Comparison of ENCODE assay signal across 8 cellular contexts in genomic region chr4:143513314-143514211, GRCh38. TPM values are rescaled to one million over a fixed set of nuclear protein-coding genes. Genes with fewer than 3 reads are reported as not detected.
DNase-seq lines count a peak whose midpoint lies in the region; ATAC-seq, FAIRE-seq and TF ChIP-seq lines count a peak whose summit lies in the region.

SMARCA5 (plus strand) TSS chr4:143513702; CDS start chr4:143513925, 223 bp downstream.

- H3K36me3 ChIP-seq in kidney (ENCODE audit: control insufficient read depth in 1 of 2, insufficient read depth in 2 of 2, low read length in 2 of 2) = peaks cover 0 to 14% of the 10 kb centered on the region in 2 donors

- H3K4me1 ChIP-seq in kidney (ENCODE audit: control insufficient read depth in 1 of 2, insufficient read depth in 1 of 2, low read depth in 1 of 2, low read length in 2 of 2) = peaks cover 2 to 3% of the 10 kb centered on the region in 2 donors

- TF ChIP-seq CTCF in choroid plexus epithelial cell (conservative IDR thresholded peaks at IDR 0.05; ENCODE audit: low read depth, low read length) (no peak), kidney (IDR thresholded peaks at IDR 0.05; ENCODE audit: borderline replicate concordance, extremely low read depth, insufficient read depth) (no peak)

- H3K27ac ChIP-seq in kidney (ENCODE audit: low read depth in 2 of 2, low read length in 2 of 2) = peak within 1 kb of the TSS; percentile 94 to 98

- peak; percentile 91 for FAIRE-seq in kidney (lab: Jason Lieb, UNC)

- H3K4me3 ChIP-seq in choroid plexus epithelial cell (ENCODE audit: low read depth, low read length) (peak within 1 kb of the TSS; percentile 92), kidney (ENCODE audit: low read length in 2 of 2) (peak within 1 kb of the TSS; percentile 94 to 96)

- peak; percentile 91 for ATAC-seq in HG03439 (IDR thresholded peaks at IDR 0.05; ENCODE audit: unreplicated experiment)

- TF ChIP-seq POLR2A in GM19193 (IDR thresholded peaks at IDR 0.05; ENCODE audit: extremely low read depth, insufficient read depth, insufficient read length) = peak; percentile 84

- peak within 1 kb of the TSS; percentile 95 to 98 for H3K9ac ChIP-seq in kidney (ENCODE audit: low read length in 2 of 2)

- no peaks in the 10 kb centered on the region for H3K9me3 ChIP-seq in kidney (ENCODE audit: control insufficient read depth in 1 of 2, low read length in 2 of 2)

- DNase-seq in AML-193 (lab: John Stamatoyannopoulos, UW) = peak; percentile 97
- peak; percentile 93 for DNase-seq in NCI-H510A treated with DMSO at 0.1 percent for 48 hours (lab: John Stamatoyannopoulos, UW)
- DNase-seq in activated CD4-positive, alpha-beta T cell treated with anti-CD3 and anti-CD28 coated beads for 24 hours (ENCODE audit: low read depth in 2 of 2) = peak; percentile 87 to 93
- DNase-seq in choroid plexus epithelial cell (ENCODE audit: low read depth) = peak; percentile 99
- peak; percentile 99 for DNase-seq in kidney
- peak; percentile 97 for DNase-seq in stimulated activated CD4-positive, alpha-beta T cell treated with anti-CD3 and anti-CD28 coated beads, Interleukin-15, amount 100 ng/mL, for 24 hours

- intact Hi-C loops in kidney (cut with DNase I) = no loop called here

RNA-seq across cellular contexts. Expression of gene SMARCA5, which starts in this region (rescaled TPM):
- 42.4 TPM for total RNA-seq in kidney
- 25.9 TPM for polyA plus RNA-seq in kidney (ENCODE audit: insufficient read depth, low read depth, low replicate concordance)

Comparison
In these comparisons a context has a peak if more than half of its experiments do, and no peak if none do; other contexts are left out.
1. Peak in every context shown above with its lines: DNase-seq, ATAC-seq, H3K4me3 ChIP-seq and H3K27ac ChIP-seq.